ENCODE assay signal across 15 cellular contexts in genomic region chr2:56476509-56477071, GRCh38.
"Had no signal": no experiment of that assay in that cellular context is flagged by ENCODE, and none has a peak within 500 bp of the region (broad histone marks: within the 10 kb centered on the region; RNA-seq: fewer than 3 reads in every experiment).

No MANE protein-coding gene starts in this region.

- DNase-seq: activated naive CD4-positive, alpha-beta T cell treated with anti-CD3 and anti-CD28 coated beads, Interleukin-2, amount 10 ng/mL, durations not matched to agents 7 days and 5 days; activated T-cell treated with anti-CD3 and anti-CD28 coated beads, Interleukin-2, amount 50 U/mL, for 24 hours; erythroblast; heart right ventricle; mammary epithelial cell; naive B cell; ovary; sigmoid colon; stimulated activated CD4-positive, alpha-beta T cell treated with anti-CD3 and anti-CD28 coated beads, Interleukin-1b, Interleukin-23, amount 100 ng/mL, for 48 hours; stimulated activated naive CD8-positive, alpha-beta T cell treated with anti-CD3 and anti-CD28 coated beads, Interleukin-15, amount 100 ng/mL, for 72 hours; T1000 had no signal

- H3K9me3 ChIP-seq: gastroesophageal sphincter, ovary, sigmoid colon had no signal

- ATAC-seq: activated CD4-positive, CD25-positive, alpha-beta regulatory T cell treated with anti-CD3 and anti-CD28 coated beads, Interleukin-2, amount 50 U/mL, for 24 hours; gastroesophageal sphincter; heart right ventricle; stimulated activated naive CD8-positive, alpha-beta T cell treated with anti-CD3 and anti-CD28 coated beads, Interleukin-15, amount 100 ng/mL, for 72 hours had no signal

- H3K27ac ChIP-seq: cardiac muscle cell, gastroesophageal sphincter, heart right ventricle, neural progenitor cell, ovary, sigmoid colon had no signal

- H3K27me3 ChIP-seq: cardiac muscle cell, gastroesophageal sphincter, heart right ventricle, neural progenitor cell, ovary, sigmoid colon had no signal

- H3K4me1 ChIP-seq: gastroesophageal sphincter, neural progenitor cell, sigmoid colon had no signal

- H3K4me3 ChIP-seq: cardiac muscle cell, gastroesophageal sphincter, heart right ventricle, neural progenitor cell, ovary, sigmoid colon had no signal

- H3K36me3 ChIP-seq: cardiac muscle cell, gastroesophageal sphincter, heart right ventricle, neural progenitor cell, ovary, sigmoid colon had no signal
